ENCODE assay signal across 8 cellular contexts in genomic region chr15:98085003-98085639, GRCh38.
DNase-seq lines count a peak whose midpoint lies in the region; ATAC-seq and TF ChIP-seq lines count a peak whose summit lies in the region.

No MANE protein-coding gene starts in this region.

- DNase-seq in cardiac muscle cell (ENCODE audit: low read depth in 1 of 2, low spot score in 1 of 2) (peak; percentile 67 to 76), cardiac septum (ENCODE audit: low spot score) (no peak), LNCaP clone FGC (ENCODE audit: low read depth) (peak; percentile 45), SK-MEL-5 (ENCODE audit: low read depth, low spot score) (peak; percentile 73), dermis microvascular lymphatic vessel endothelial cell (ENCODE audit: low read depth in 2 of 2) (peak; percentile 30 to 63), mucosa of descending colon (peak in 1 of 3 donors; percentile 72)

- H3K4me3 ChIP-seq in cardiac muscle cell: no peak overlapping the region
- H3K4me3 ChIP-seq in LNCaP clone FGC (ENCODE audit: low read depth, low read length): no peak overlapping the region
- H3K4me3 ChIP-seq in mucosa of descending colon: no peak overlapping the region

- intact Hi-C loops in cardiac septum (cut with DNase I) (loop anchor here (2.0 kb wide), 1 partner anchor 176 kb away; no protein-coding TSS in a partner anchor), mucosa of descending colon (cut with DNase I, micrococcal nuclease) (loop anchor here (2.0 to 5.0 kb wide), 2 partner anchors 178 to 180 kb away; no protein-coding TSS in a partner anchor)

- H3K27me3 ChIP-seq in cardiac muscle cell: no peaks in the 10 kb centered on the region

- H3K9me3 ChIP-seq in cardiac muscle cell (ENCODE audit: low read depth): no peaks in the 10 kb centered on the region
- no peaks in the 10 kb centered on the region for H3K9me3 ChIP-seq in mucosa of descending colon

- in situ Hi-C loops in SK-MEL-5 (cut with HindIII; ENCODE audit: low pct_unique_long_range_greater_than_20kb, low sequenced_read_pairs): no loop called here

- peak; percentile 47 for ATAC-seq in mucosa of descending colon
- no peak for ATAC-seq in HG02759 (IDR thresholded peaks at IDR 0.05; ENCODE audit: unreplicated experiment)
- no peak for ATAC-seq in HG03045 (IDR thresholded peaks at IDR 0.05; ENCODE audit: unreplicated experiment)

- H3K36me3 ChIP-seq in cardiac muscle cell (no peaks in the 10 kb centered on the region), mucosa of descending colon (ENCODE audit: low read depth) (no peaks in the 10 kb centered on the region)

- TF ChIP-seq CTCF in cardiac muscle cell (IDR thresholded peaks at IDR 0.05; ENCODE audit: low read depth, low read length): peak; percentile 52
- TF ChIP-seq CTCF in LNCaP clone FGC (IDR thresholded peaks at IDR 0.05; ENCODE audit: control insufficient read depth, extremely low read depth, insufficient read depth): peak; percentile 55
- TF ChIP-seq CTCF in mucosa of descending colon (IDR thresholded peaks at IDR 0.05): no peak

- no peak overlapping the region for H3K27ac ChIP-seq in cardiac muscle cell

- H3K4me1 ChIP-seq in cardiac muscle cell (ENCODE audit: low read depth) (no peaks in the 10 kb centered on the region), mucosa of descending colon (ENCODE audit: low read depth) (no peaks in the 10 kb centered on the region)
